In the genomic region with DNA sequence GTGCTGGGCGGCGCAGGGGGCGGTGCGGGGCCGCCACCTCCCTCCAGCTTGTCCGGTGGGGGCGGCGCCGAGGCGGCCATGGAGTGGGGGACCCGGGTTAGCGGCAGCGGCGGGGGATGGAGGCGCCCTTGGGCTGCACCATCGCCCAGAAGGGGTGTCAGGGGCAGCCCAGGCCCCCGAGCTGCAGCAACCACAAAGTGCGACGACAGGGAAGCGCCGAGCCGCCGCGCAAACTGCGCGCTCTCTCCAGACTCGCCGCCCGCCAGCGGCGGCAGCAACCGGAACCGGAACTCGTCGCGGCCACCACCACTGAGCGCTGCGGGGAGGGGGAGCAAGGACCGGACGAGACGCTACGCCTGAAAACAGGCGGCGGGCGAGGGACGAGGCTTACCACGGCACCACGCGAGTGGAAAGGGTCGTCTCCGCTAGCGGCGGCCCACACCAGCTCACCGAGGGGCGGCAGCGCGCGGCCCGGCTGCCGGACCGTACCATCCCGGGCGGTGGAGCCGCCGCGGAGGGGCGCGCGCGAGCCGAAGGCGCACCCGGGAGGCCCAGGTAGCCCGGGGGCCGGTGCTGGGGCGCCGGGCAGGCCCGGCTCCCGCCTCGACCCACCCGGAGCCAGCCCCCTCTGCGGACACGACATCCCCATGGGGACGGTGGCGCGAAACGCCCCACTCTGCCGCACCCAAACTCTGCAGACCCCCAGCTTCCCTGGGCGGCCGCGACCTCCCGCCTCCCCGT, we compare ENCODE assay signal across 1 cellular context.
TF ChIP-seq lines count a peak whose summit lies in the region.

A gene with protein sequence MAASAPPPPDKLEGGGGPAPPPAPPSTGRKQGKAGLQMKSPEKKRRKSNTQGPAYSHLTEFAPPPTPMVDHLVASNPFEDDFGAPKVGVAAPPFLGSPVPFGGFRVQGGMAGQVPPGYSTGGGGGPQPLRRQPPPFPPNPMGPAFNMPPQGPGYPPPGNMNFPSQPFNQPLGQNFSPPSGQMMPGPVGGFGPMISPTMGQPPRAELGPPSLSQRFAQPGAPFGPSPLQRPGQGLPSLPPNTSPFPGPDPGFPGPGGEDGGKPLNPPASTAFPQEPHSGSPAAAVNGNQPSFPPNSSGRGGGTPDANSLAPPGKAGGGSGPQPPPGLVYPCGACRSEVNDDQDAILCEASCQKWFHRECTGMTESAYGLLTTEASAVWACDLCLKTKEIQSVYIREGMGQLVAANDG (minus strand): TSS at position 286 of the 741 bp plus-strand sequence. CDS start 206 bp downstream, at position 80.

TF ChIP-seq in WTC11, 78 proteins besides CTCF, POLR2A, EP300 and RAD21 (continued from another document and continues in another):
- TF ChIP-seq, protein P1, sequence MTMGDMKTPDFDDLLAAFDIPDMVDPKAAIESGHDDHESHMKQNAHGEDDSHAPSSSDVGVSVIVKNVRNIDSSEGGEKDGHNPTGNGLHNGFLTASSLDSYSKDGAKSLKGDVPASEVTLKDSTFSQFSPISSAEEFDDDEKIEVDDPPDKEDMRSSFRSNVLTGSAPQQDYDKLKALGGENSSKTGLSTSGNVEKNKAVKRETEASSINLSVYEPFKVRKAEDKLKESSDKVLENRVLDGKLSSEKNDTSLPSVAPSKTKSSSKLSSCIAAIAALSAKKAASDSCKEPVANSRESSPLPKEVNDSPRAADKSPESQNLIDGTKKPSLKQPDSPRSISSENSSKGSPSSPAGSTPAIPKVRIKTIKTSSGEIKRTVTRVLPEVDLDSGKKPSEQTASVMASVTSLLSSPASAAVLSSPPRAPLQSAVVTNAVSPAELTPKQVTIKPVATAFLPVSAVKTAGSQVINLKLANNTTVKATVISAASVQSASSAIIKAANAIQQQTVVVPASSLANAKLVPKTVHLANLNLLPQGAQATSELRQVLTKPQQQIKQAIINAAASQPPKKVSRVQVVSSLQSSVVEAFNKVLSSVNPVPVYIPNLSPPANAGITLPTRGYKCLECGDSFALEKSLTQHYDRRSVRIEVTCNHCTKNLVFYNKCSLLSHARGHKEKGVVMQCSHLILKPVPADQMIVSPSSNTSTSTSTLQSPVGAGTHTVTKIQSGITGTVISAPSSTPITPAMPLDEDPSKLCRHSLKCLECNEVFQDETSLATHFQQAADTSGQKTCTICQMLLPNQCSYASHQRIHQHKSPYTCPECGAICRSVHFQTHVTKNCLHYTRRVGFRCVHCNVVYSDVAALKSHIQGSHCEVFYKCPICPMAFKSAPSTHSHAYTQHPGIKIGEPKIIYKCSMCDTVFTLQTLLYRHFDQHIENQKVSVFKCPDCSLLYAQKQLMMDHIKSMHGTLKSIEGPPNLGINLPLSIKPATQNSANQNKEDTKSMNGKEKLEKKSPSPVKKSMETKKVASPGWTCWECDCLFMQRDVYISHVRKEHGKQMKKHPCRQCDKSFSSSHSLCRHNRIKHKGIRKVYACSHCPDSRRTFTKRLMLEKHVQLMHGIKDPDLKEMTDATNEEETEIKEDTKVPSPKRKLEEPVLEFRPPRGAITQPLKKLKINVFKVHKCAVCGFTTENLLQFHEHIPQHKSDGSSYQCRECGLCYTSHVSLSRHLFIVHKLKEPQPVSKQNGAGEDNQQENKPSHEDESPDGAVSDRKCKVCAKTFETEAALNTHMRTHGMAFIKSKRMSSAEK (CRISPR knock-in tag; IDR thresholded peaks at IDR 0.05; ENCODE audit: borderline replicate concordance): peak; percentile 85; the same call in 1 of the 2 replicates
- TF ChIP-seq, protein P2, sequence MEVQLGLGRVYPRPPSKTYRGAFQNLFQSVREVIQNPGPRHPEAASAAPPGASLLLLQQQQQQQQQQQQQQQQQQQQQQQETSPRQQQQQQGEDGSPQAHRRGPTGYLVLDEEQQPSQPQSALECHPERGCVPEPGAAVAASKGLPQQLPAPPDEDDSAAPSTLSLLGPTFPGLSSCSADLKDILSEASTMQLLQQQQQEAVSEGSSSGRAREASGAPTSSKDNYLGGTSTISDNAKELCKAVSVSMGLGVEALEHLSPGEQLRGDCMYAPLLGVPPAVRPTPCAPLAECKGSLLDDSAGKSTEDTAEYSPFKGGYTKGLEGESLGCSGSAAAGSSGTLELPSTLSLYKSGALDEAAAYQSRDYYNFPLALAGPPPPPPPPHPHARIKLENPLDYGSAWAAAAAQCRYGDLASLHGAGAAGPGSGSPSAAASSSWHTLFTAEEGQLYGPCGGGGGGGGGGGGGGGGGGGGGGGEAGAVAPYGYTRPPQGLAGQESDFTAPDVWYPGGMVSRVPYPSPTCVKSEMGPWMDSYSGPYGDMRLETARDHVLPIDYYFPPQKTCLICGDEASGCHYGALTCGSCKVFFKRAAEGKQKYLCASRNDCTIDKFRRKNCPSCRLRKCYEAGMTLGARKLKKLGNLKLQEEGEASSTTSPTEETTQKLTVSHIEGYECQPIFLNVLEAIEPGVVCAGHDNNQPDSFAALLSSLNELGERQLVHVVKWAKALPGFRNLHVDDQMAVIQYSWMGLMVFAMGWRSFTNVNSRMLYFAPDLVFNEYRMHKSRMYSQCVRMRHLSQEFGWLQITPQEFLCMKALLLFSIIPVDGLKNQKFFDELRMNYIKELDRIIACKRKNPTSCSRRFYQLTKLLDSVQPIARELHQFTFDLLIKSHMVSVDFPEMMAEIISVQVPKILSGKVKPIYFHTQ (CRISPR knock-in tag; IDR thresholded peaks at IDR 0.05): 0 out of 2 replicates have a peak, but pooled peaks have one; percentile 5
- TF ChIP-seq, protein P3, sequence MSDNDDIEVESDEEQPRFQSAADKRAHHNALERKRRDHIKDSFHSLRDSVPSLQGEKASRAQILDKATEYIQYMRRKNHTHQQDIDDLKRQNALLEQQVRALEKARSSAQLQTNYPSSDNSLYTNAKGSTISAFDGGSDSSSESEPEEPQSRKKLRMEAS (CRISPR knock-in tag; IDR thresholded peaks at IDR 0.05): no peak
- TF ChIP-seq MXD4 (CRISPR knock-in tag; IDR thresholded peaks at IDR 0.05; ENCODE audit: borderline replicate concordance) (no peak), TP53 (CRISPR knock-in tag; IDR thresholded peaks at IDR 0.05) (peak; percentile 47; the same call in 1 of the 2 replicates), MYBL2 (CRISPR knock-in tag; IDR thresholded peaks at IDR 0.05) (peak; percentile 82; the same call in 1 of the 2 replicates), SMAD3 (CRISPR knock-in tag; IDR thresholded peaks at IDR 0.05; ENCODE audit: borderline replicate concordance) (no peak), ETV6 (CRISPR knock-in tag; IDR thresholded peaks at IDR 0.05) (peak; percentile 56; the same call in 1 of the 2 replicates), ZNF232 (CRISPR knock-in tag; IDR thresholded peaks at IDR 0.05) (peak; percentile 89), ATF1 (CRISPR knock-in tag; IDR thresholded peaks at IDR 0.05) (peak; percentile 87; the same call in 1 of the 2 replicates), NFE2L1 (CRISPR knock-in tag; IDR thresholded peaks at IDR 0.05) (no peak; the same call in 1 of the 2 replicates)
- TF ChIP-seq, protein P4, sequence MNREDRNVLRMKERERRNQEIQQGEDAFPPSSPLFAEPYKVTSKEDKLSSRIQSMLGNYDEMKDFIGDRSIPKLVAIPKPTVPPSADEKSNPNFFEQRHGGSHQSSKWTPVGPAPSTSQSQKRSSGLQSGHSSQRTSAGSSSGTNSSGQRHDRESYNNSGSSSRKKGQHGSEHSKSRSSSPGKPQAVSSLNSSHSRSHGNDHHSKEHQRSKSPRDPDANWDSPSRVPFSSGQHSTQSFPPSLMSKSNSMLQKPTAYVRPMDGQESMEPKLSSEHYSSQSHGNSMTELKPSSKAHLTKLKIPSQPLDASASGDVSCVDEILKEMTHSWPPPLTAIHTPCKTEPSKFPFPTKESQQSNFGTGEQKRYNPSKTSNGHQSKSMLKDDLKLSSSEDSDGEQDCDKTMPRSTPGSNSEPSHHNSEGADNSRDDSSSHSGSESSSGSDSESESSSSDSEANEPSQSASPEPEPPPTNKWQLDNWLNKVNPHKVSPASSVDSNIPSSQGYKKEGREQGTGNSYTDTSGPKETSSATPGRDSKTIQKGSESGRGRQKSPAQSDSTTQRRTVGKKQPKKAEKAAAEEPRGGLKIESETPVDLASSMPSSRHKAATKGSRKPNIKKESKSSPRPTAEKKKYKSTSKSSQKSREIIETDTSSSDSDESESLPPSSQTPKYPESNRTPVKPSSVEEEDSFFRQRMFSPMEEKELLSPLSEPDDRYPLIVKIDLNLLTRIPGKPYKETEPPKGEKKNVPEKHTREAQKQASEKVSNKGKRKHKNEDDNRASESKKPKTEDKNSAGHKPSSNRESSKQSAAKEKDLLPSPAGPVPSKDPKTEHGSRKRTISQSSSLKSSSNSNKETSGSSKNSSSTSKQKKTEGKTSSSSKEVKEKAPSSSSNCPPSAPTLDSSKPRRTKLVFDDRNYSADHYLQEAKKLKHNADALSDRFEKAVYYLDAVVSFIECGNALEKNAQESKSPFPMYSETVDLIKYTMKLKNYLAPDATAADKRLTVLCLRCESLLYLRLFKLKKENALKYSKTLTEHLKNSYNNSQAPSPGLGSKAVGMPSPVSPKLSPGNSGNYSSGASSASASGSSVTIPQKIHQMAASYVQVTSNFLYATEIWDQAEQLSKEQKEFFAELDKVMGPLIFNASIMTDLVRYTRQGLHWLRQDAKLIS (CRISPR knock-in tag; IDR thresholded peaks at IDR 0.05; ENCODE audit: borderline replicate concordance): no peak; the same call in 1 of the 2 replicates
- TF ChIP-seq, protein P5, sequence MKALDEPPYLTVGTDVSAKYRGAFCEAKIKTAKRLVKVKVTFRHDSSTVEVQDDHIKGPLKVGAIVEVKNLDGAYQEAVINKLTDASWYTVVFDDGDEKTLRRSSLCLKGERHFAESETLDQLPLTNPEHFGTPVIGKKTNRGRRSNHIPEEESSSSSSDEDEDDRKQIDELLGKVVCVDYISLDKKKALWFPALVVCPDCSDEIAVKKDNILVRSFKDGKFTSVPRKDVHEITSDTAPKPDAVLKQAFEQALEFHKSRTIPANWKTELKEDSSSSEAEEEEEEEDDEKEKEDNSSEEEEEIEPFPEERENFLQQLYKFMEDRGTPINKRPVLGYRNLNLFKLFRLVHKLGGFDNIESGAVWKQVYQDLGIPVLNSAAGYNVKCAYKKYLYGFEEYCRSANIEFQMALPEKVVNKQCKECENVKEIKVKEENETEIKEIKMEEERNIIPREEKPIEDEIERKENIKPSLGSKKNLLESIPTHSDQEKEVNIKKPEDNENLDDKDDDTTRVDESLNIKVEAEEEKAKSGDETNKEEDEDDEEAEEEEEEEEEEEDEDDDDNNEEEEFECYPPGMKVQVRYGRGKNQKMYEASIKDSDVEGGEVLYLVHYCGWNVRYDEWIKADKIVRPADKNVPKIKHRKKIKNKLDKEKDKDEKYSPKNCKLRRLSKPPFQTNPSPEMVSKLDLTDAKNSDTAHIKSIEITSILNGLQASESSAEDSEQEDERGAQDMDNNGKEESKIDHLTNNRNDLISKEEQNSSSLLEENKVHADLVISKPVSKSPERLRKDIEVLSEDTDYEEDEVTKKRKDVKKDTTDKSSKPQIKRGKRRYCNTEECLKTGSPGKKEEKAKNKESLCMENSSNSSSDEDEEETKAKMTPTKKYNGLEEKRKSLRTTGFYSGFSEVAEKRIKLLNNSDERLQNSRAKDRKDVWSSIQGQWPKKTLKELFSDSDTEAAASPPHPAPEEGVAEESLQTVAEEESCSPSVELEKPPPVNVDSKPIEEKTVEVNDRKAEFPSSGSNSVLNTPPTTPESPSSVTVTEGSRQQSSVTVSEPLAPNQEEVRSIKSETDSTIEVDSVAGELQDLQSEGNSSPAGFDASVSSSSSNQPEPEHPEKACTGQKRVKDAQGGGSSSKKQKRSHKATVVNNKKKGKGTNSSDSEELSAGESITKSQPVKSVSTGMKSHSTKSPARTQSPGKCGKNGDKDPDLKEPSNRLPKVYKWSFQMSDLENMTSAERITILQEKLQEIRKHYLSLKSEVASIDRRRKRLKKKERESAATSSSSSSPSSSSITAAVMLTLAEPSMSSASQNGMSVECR (CRISPR knock-in tag; IDR thresholded peaks at IDR 0.05; ENCODE audit: borderline replicate concordance): peak; percentile 85; the same call in 1 of the 2 replicates
- TF ChIP-seq, protein P6, sequence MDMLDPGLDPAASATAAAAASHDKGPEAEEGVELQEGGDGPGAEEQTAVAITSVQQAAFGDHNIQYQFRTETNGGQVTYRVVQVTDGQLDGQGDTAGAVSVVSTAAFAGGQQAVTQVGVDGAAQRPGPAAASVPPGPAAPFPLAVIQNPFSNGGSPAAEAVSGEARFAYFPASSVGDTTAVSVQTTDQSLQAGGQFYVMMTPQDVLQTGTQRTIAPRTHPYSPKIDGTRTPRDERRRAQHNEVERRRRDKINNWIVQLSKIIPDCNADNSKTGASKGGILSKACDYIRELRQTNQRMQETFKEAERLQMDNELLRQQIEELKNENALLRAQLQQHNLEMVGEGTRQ (CRISPR knock-in tag; IDR thresholded peaks at IDR 0.05): peak; percentile 37
- TF ChIP-seq, protein P7, sequence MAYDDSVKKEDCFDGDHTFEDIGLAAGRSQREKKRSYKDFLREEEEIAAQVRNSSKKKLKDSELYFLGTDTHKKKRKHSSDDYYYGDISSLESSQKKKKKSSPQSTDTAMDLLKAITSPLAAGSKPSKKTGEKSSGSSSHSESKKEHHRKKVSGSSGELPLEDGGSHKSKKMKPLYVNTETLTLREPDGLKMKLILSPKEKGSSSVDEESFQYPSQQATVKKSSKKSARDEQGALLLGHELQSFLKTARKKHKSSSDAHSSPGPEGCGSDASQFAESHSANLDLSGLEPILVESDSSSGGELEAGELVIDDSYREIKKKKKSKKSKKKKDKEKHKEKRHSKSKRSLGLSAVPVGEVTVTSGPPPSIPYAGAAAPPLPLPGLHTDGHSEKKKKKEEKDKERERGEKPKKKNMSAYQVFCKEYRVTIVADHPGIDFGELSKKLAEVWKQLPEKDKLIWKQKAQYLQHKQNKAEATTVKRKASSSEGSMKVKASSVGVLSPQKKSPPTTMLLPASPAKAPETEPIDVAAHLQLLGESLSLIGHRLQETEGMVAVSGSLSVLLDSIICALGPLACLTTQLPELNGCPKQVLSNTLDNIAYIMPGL (CRISPR knock-in tag; IDR thresholded peaks at IDR 0.05): peak; percentile 92; the same call in 1 of the 2 replicates
- TF ChIP-seq, protein P8, sequence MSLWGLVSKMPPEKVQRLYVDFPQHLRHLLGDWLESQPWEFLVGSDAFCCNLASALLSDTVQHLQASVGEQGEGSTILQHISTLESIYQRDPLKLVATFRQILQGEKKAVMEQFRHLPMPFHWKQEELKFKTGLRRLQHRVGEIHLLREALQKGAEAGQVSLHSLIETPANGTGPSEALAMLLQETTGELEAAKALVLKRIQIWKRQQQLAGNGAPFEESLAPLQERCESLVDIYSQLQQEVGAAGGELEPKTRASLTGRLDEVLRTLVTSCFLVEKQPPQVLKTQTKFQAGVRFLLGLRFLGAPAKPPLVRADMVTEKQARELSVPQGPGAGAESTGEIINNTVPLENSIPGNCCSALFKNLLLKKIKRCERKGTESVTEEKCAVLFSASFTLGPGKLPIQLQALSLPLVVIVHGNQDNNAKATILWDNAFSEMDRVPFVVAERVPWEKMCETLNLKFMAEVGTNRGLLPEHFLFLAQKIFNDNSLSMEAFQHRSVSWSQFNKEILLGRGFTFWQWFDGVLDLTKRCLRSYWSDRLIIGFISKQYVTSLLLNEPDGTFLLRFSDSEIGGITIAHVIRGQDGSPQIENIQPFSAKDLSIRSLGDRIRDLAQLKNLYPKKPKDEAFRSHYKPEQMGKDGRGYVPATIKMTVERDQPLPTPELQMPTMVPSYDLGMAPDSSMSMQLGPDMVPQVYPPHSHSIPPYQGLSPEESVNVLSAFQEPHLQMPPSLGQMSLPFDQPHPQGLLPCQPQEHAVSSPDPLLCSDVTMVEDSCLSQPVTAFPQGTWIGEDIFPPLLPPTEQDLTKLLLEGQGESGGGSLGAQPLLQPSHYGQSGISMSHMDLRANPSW (CRISPR knock-in tag; conservative IDR thresholded peaks at IDR 0.05; ENCODE audit: low read depth): 0 out of 2 replicates have a peak, but pooled peaks have one; percentile 27
- TF ChIP-seq, protein P9, sequence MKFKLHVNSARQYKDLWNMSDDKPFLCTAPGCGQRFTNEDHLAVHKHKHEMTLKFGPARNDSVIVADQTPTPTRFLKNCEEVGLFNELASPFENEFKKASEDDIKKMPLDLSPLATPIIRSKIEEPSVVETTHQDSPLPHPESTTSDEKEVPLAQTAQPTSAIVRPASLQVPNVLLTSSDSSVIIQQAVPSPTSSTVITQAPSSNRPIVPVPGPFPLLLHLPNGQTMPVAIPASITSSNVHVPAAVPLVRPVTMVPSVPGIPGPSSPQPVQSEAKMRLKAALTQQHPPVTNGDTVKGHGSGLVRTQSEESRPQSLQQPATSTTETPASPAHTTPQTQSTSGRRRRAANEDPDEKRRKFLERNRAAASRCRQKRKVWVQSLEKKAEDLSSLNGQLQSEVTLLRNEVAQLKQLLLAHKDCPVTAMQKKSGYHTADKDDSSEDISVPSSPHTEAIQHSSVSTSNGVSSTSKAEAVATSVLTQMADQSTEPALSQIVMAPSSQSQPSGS (CRISPR knock-in tag; IDR thresholded peaks at IDR 0.05; ENCODE audit: borderline replicate concordance, low read depth): no peak
